In genomic region chr6:28258877-28259777, GRCh38 we compare ENCODE assay signal across 8 cellular contexts. TPM values are rescaled to one million over a fixed set of nuclear protein-coding genes. Genes with fewer than 3 reads are reported as not detected.
DNase-seq lines count a peak whose midpoint lies in the region; ATAC-seq and TF ChIP-seq lines count a peak whose summit lies in the region.

Gene NKAPL, plus strand, starts transcription at chr6:28259297. Its CDS starts 75 bp downstream, at chr6:28259372.

- no peaks in the 10 kb centered on the region for H3K27me3 ChIP-seq in uterus

- H3K27ac ChIP-seq in uterus: no peak within 1 kb of the TSS

- TF ChIP-seq CTCF in uterus (IDR thresholded peaks at IDR 0.05): no peak

- intact Hi-C loops in uterus (cut with DNase I; ENCODE audit: low total_unique reads): no loop called here

- TF ChIP-seq POLR2A in GM19193 (IDR thresholded peaks at IDR 0.05; ENCODE audit: extremely low read depth, insufficient read depth, insufficient read length): peak; percentile 39
- peak in 1 of 2 donors; percentile 19 for TF ChIP-seq POLR2A in uterus (IDR thresholded peaks at IDR 0.05)

- no peaks in the 10 kb centered on the region for H3K36me3 ChIP-seq in uterus

- peaks cover 0 to 3% of the 10 kb centered on the region in 2 donors for H3K9me3 ChIP-seq in uterus

- H3K4me1 ChIP-seq in uterus: no peaks in the 10 kb centered on the region

- DNase-seq in activated gamma-delta T cell treated with anti-CD3 and anti-CD28 coated beads, Interleukin-2, amount 50 U/mL, for 16 hours (ENCODE audit: low read depth): peak; percentile 46
- peak; percentile 73 for DNase-seq in globus pallidus (ENCODE audit: low spot score)
- DNase-seq in putamen (ENCODE audit: low spot score): peak; percentile 76
- peak; percentile 71 to 75 for DNase-seq in uterus
- no peak for DNase-seq in SK-N-DZ (ENCODE audit: low spot score)
- DNase-seq in SHP77 treated with DMSO at 0.1 percent for 48 hours (lab: John Stamatoyannopoulos, UW): no peak

- ATAC-seq in GM21526 (IDR thresholded peaks at IDR 0.05; ENCODE audit: low FRiP score, unreplicated experiment): no peak

- H3K4me3 ChIP-seq in uterus: peak within 1 kb of the TSS; percentile 22 to 27

RNA-seq across cellular contexts. Expression of gene NKAPL, which starts in this region (rescaled TPM):
- 1 to 10 TPM in 1 of 4 donors, under 1 TPM in 1, not detected in 2; 0.97 to 1.2 TPM for total RNA-seq in uterus
- not detected in 2 replicates for polyA plus RNA-seq in SK-N-DZ (2014; cell fraction: cytosol; rRNA removed)
- not detected in 2 replicates for polyA plus RNA-seq in SK-N-DZ (2014; cell fraction: nucleus; rRNA removed)

Comparison
In these comparisons a context has a peak if more than half of its experiments do, and no peak if none do; other contexts are left out.
1. DNase-seq: peak in activated gamma-delta T cell treated with anti-CD3 and anti-CD28 coated beads, Interleukin-2, amount 50 U/mL, for 16 hours (single experiment), globus pallidus (single experiment), putamen (single experiment) and uterus (2 of 2); none in SK-N-DZ (single experiment) and SHP77 treated with DMSO at 0.1 percent for 48 hours (single experiment).